ENCODE assay signal across 1 cellular context in genomic region chr20:32400476-32400875, GRCh38.
TF ChIP-seq lines count a peak whose summit lies in the region.

No MANE protein-coding gene starts in this region.

TF ChIP-seq in HepG2, 621 proteins besides CTCF, POLR2A, EP300 and RAD21 (continued from another document):
- no peak for TF ChIP-seq ZNF18 (CRISPR knock-in tag; IDR thresholded peaks at IDR 0.05; ENCODE audit: insufficient replicate concordance)
